In the genomic region with DNA sequence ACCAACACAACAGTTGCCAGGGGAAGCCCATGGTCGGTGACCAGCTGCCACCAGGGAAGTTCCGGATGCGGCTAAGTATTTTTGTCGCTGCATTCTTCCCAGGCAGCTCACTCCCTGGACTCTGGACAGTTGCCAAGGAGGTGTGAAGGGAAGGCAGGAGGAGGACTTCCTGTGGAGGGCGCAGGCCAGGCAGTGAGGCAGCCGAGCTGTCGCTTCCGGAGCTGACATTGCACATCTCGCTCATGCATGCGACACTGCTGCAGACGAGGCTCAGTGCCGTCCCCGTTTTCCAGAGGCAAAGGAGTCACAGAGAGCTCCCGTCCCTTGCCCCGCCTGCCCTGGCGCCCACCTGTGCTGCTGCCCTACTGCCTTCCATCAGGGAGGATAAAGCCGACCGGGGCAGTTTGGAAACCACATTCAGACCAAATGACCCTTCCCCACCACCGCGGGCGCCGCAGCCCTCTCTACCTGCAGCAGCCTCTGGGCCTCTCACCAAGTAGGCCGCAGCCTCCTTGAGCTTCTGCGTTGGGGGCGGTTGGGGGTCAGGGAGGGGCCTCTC, we compare ENCODE assay signal across 1 cellular context.
TF ChIP-seq lines count a peak whose summit lies in the region.

No MANE protein-coding gene starts in this region.

TF ChIP-seq in IMR-90, 13 proteins besides CTCF, POLR2A, EP300 and RAD21 (continued from another document):
- TF ChIP-seq SMC3 (IDR thresholded peaks at IDR 0.05; ENCODE audit: low read depth, low read length) (no peak), BHLHE40 (IDR thresholded peaks at IDR 0.05; ENCODE audit: low read depth, low read length) (no peak), RFX5 (IDR thresholded peaks at IDR 0.05; ENCODE audit: low read depth, low read length) (no peak), FOS (IDR thresholded peaks at IDR 0.05; ENCODE audit: low read depth, low read length) (no peak), MXI1 (IDR thresholded peaks at IDR 0.05; ENCODE audit: borderline replicate concordance, low read depth, low read length) (no peak), MAFK (IDR thresholded peaks at IDR 0.05; ENCODE audit: low read depth, low read length) (no peak)
- TF ChIP-seq, protein P1, sequence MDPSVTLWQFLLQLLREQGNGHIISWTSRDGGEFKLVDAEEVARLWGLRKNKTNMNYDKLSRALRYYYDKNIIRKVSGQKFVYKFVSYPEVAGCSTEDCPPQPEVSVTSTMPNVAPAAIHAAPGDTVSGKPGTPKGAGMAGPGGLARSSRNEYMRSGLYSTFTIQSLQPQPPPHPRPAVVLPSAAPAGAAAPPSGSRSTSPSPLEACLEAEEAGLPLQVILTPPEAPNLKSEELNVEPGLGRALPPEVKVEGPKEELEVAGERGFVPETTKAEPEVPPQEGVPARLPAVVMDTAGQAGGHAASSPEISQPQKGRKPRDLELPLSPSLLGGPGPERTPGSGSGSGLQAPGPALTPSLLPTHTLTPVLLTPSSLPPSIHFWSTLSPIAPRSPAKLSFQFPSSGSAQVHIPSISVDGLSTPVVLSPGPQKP (IDR thresholded peaks at IDR 0.05; ENCODE audit: borderline replicate concordance, low read depth, low read length) = no peak
- TF ChIP-seq, protein P2, sequence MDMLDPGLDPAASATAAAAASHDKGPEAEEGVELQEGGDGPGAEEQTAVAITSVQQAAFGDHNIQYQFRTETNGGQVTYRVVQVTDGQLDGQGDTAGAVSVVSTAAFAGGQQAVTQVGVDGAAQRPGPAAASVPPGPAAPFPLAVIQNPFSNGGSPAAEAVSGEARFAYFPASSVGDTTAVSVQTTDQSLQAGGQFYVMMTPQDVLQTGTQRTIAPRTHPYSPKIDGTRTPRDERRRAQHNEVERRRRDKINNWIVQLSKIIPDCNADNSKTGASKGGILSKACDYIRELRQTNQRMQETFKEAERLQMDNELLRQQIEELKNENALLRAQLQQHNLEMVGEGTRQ (IDR thresholded peaks at IDR 0.05; ENCODE audit: low read depth, low read length) = no peak
